In the genomic region with DNA sequence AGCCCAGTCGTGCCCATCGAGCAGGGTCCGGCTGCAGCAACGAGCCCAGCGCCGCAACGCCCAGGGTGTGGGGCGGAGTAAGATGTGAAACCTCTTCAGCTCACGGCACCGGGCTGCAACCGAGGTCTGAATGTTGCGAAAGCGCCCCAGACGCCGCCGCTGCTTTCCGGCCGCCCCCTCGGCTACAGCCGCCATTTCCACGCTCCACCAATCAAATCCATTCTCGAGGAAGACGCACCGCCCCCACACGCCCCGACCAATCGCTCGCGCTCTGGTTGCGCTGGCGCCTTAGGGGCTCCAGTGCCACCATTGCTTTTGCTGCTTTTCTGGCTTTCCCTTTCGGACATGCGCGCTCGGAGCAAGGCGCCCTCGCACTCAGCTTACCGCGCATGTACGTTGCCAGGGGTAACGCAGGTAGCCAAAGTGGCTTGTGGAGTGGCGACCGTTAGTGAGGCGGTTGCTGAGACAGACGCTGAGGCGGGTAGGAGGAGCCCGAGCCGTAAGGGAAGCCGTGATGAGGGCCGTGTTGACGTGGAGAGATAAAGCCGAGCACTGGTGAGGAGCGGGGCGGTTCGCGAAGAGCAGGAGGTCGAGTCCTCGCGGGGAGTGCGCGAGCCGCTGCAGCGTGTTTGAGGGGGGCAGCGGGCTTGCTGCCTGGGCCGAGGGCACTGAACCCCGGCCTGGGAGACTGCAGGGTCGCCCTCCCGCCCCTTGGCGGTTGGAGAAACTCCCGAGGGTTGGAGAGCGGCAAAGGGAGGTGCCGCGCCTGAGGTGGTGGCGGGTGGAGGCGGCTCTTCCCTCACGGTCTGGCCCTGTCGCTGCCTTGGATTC, we compare ENCODE assay signal across 8 cellular contexts. TPM values are rescaled to one million over a fixed set of nuclear protein-coding genes. Genes with fewer than 3 reads are reported as not detected.
DNase-seq lines count a peak whose midpoint lies in the region; ATAC-seq, FAIRE-seq and TF ChIP-seq lines count a peak whose summit lies in the region.

A gene with protein sequence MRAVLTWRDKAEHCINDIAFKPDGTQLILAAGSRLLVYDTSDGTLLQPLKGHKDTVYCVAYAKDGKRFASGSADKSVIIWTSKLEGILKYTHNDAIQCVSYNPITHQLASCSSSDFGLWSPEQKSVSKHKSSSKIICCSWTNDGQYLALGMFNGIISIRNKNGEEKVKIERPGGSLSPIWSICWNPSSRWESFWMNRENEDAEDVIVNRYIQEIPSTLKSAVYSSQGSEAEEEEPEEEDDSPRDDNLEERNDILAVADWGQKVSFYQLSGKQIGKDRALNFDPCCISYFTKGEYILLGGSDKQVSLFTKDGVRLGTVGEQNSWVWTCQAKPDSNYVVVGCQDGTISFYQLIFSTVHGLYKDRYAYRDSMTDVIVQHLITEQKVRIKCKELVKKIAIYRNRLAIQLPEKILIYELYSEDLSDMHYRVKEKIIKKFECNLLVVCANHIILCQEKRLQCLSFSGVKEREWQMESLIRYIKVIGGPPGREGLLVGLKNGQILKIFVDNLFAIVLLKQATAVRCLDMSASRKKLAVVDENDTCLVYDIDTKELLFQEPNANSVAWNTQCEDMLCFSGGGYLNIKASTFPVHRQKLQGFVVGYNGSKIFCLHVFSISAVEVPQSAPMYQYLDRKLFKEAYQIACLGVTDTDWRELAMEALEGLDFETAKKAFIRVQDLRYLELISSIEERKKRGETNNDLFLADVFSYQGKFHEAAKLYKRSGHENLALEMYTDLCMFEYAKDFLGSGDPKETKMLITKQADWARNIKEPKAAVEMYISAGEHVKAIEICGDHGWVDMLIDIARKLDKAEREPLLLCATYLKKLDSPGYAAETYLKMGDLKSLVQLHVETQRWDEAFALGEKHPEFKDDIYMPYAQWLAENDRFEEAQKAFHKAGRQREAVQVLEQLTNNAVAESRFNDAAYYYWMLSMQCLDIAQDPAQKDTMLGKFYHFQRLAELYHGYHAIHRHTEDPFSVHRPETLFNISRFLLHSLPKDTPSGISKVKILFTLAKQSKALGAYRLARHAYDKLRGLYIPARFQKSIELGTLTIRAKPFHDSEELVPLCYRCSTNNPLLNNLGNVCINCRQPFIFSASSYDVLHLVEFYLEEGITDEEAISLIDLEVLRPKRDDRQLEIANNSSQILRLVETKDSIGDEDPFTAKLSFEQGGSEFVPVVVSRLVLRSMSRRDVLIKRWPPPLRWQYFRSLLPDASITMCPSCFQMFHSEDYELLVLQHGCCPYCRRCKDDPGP (plus strand): TSS at position 408 of the 831 bp plus-strand sequence. CDS start 107 bp downstream, at position 515.
A gene (minus strand): TSS at position 132 of the 831 bp plus-strand sequence. CDS start 115 bp downstream, at position 17.

- peak within 1 kb of the TSS; percentile 90 for H4K91ac ChIP-seq in IMR-90 (ENCODE audit: insufficient read depth, low read depth, low read length)

- peaks cover 27 to 72% of the 10 kb centered on the region in 2 experiments for H3K79me1 ChIP-seq in IMR-90 (ENCODE audit: low read depth in 1 of 2, low read length in 2 of 2)

- H4K8ac ChIP-seq in IMR-90 (ENCODE audit: low read depth in 2 of 2, low read length in 2 of 2): peak within 1 kb of the TSS; percentile 64 to 85

- ATAC-seq in GM21528 (IDR thresholded peaks at IDR 0.05; ENCODE audit: low FRiP score, unreplicated experiment): peak; percentile 86
- ATAC-seq in IMR-90 (ENCODE audit: low read depth): peak; percentile 93

- H2BK20ac ChIP-seq in IMR-90 (ENCODE audit: low read depth, low read length): peak within 1 kb of the TSS; percentile 61; the same call in 1 of the 2 replicates

- dilution Hi-C loops in IMR-90 (cut with HindIII; ENCODE audit: low sequenced_read_pairs, unreplicated experiment): no loop called here
- dilution Hi-C loops in endothelial cell of umbilical vein (cut with MboI; ENCODE audit: extremely low pct_ligation_motif_present, low sequenced_read_pairs): no loop called here

- H3K9me1 ChIP-seq in IMR-90 (ENCODE audit: insufficient read depth, low read length) (peaks cover 6% of the 10 kb centered on the region; the same call in 1 of the 2 replicates), endothelial cell of umbilical vein (replicated peaks; ENCODE audit: control insufficient read depth, extremely low read depth, insufficient read depth, low read length) (no peaks in the 10 kb centered on the region)

- H2AFZ ChIP-seq in IMR-90 (replicated peaks; ENCODE audit: low read length, poor library complexity) (peak within 1 kb of the TSS; percentile 97), endothelial cell of umbilical vein (ENCODE audit: low read depth, low read length) (peak within 1 kb of the TSS; percentile 83)

- POLR2A ChIA-PET in IMR-90 (lab: Charles Lee; ENCODE audit: unreplicated experiment) (interaction anchor here (0.5 to 0.8 kb wide), 5 partner anchors 11 to 444 kb away, joined by 3 to 8 read pairs (median 3); a partner anchor contains a TSS), endothelial cell of umbilical vein (lab: Charles Lee) (interaction anchor here (0.7 to 1.3 kb wide), 6 partner anchors 11 to 154 kb away, joined by 3 to 7 read pairs (median 3); a partner anchor contains a TSS)

- DNase-seq in DMS 273 treated with DMSO at 0.1 percent for 48 hours (lab: John Stamatoyannopoulos, UW): peak; percentile 99
- peak; percentile 100 for DNase-seq in IMR-90
- peak; percentile 99 for DNase-seq in OCI-M1 (lab: John Stamatoyannopoulos, UW)
- DNase-seq in activated T-cell treated with anti-CD3 and anti-CD28 coated beads for 24 hours (ENCODE audit: low read depth): peak; percentile 98
- DNase-seq in endothelial cell of umbilical vein (ENCODE audit: low read depth, low spot score): peak; percentile 100
- DNase-seq in midbrain (lab: John Stamatoyannopoulos, UW): peak; percentile 99
- DNase-seq in stimulated activated CD8-positive, alpha-beta memory T cell treated with anti-CD3 and anti-CD28 coated beads, Interleukin-2, amount 100 ng/mL, for 1 hour (ENCODE audit: low read depth in 2 of 2): peak; percentile 94 to 98

- no peaks in the 10 kb centered on the region for H3K9me3 ChIP-seq in IMR-90 (ENCODE audit: control insufficient read depth, insufficient read depth, low read length)
- H3K9me3 ChIP-seq in endothelial cell of umbilical vein (replicated peaks; ENCODE audit: control insufficient read depth, insufficient read depth, low read length): no peaks in the 10 kb centered on the region

- 1% methylated on average over 39 of the region's 77 CpGs; no CpG with 5 or more reads in 1 of the 2 experiments for WGBS in IMR-90 (ENCODE audit: extremely low coverage in 2 of 2, insufficient read length in 1 of 2), 2 experiments

- H3K36me3 ChIP-seq in IMR-90 (ENCODE audit: control insufficient read depth, insufficient read depth, low read length) (peaks cover 8% of the 10 kb centered on the region), endothelial cell of umbilical vein (ENCODE audit: control insufficient read depth in 2 of 2, extremely low read depth in 1 of 2, insufficient read depth in 2 of 2, low read length in 2 of 2) (peaks cover 0 to 5% of the 10 kb centered on the region in 2 experiments)

- intact Hi-C loops in IMR-90 (cut with micrococcal nuclease): loop anchor here (2.0 to 5.0 kb wide), 5 partner anchors 47 to 387 kb away; no protein-coding TSS in a partner anchor
- intact Hi-C loops in endothelial cell of umbilical vein (cut with micrococcal nuclease): loop anchor here (1.0 to 2.0 kb wide), 6 partner anchors 12 to 184 kb away; a partner anchor contains a TSS

- H3K4ac ChIP-seq in IMR-90 (ENCODE audit: low read depth, low read length): peak within 1 kb of the TSS; percentile 92

- peak; percentile 94 for FAIRE-seq in endothelial cell of umbilical vein (lab: Jason Lieb, UNC)

- no TSS peak for BruUV-seq in IMR-90 (replicated peaks; lab: Mats Ljungman, UMichigan)
- BruUV-seq in endothelial cell of umbilical vein (replicated peaks; lab: Mats Ljungman, UMichigan): no TSS peak

- H3K79me2 ChIP-seq in endothelial cell of umbilical vein (ENCODE audit: control insufficient read depth, insufficient read depth, low read length): peaks cover 30% of the 10 kb centered on the region

- H3K56ac ChIP-seq in IMR-90 (ENCODE audit: extremely low read depth, insufficient read depth, low read length): peak within 1 kb of the TSS; percentile 83

- H3K23ac ChIP-seq in IMR-90 (ENCODE audit: low read depth, low read length): peak within 1 kb of the TSS; percentile 97

- H3K4me2 ChIP-seq in IMR-90 (ENCODE audit: low read depth, low read length): peak within 1 kb of the TSS; percentile 80
- H3K4me2 ChIP-seq in endothelial cell of umbilical vein (ENCODE audit: insufficient read depth, low read length): peak within 1 kb of the TSS; percentile 88

- H3K18ac ChIP-seq in IMR-90 (ENCODE audit: low read depth, low read length): peak within 1 kb of the TSS; percentile 62

- H3K14ac ChIP-seq in IMR-90 (replicated peaks; ENCODE audit: low read depth, low read length): peak within 1 kb of the TSS; percentile 88

- H3K27ac ChIP-seq in IMR-90 (ENCODE audit: insufficient read depth, low read length) (peak within 1 kb of the TSS; percentile 82), endothelial cell of umbilical vein (ENCODE audit: insufficient read depth, low read depth, low read length) (peak within 1 kb of the TSS; percentile 75)

- peak within 1 kb of the TSS; percentile 83; the same call in 2 of the 3 replicates for H2BK15ac ChIP-seq in IMR-90 (ENCODE audit: low read depth, low read length)

- peak within 1 kb of the TSS; percentile 92 for H2BK5ac ChIP-seq in IMR-90 (ENCODE audit: low read depth, low read length, poor library complexity, severe bottlenecking)

- peak within 1 kb of the TSS; percentile 68 for H3K4me3 ChIP-seq in IMR-90 (ENCODE audit: insufficient read depth, low read depth, low read length)
- H3K4me3 ChIP-seq in endothelial cell of umbilical vein (replicated peaks in 1 of 3; ENCODE audit: insufficient read depth in 1 of 3, low read depth in 1 of 3, low read length in 3 of 3): peak within 1 kb of the TSS; percentile 70 to 81 (median 72)

- H2AK9ac ChIP-seq in IMR-90 (replicated peaks; ENCODE audit: low read depth, low read length, poor library complexity): peak within 1 kb of the TSS; percentile 95

- peak within 1 kb of the TSS; percentile 95 for H3K9ac ChIP-seq in IMR-90 (ENCODE audit: low read depth, low read length)
- peak within 1 kb of the TSS; percentile 86 for H3K9ac ChIP-seq in endothelial cell of umbilical vein (replicated peaks; ENCODE audit: extremely low read depth, insufficient read depth, low read length)

- H3K4me1 ChIP-seq in IMR-90 (ENCODE audit: control insufficient read depth, insufficient read depth, low read length) (peaks cover 4% of the 10 kb centered on the region), endothelial cell of umbilical vein (ENCODE audit: control insufficient read depth, extremely low read depth, insufficient read depth, low read length) (peaks cover 44% of the 10 kb centered on the region)

- TF ChIP-seq RAD21 in IMR-90 (IDR thresholded peaks at IDR 0.05; ENCODE audit: low read length): no peak; the same call in 1 of the 2 replicates

- CTCF ChIA-PET in IMR-90 (lab: Yijun Ruan, JAX) (interaction anchor here (1.8 kb wide), 1 partner anchor 57 kb away, joined by 6 read pairs; no protein-coding TSS in a partner anchor), endothelial cell of umbilical vein (lab: Charles Lee) (interaction anchor here (0.9 to 2.7 kb wide), 6 partner anchors 12 to 385 kb away, joined by 3 to 14 read pairs (median 5); a partner anchor contains a TSS)

- H2AK5ac ChIP-seq in IMR-90 (ENCODE audit: low read depth, low read length): peak within 1 kb of the TSS; percentile 71

- no peaks in the 10 kb centered on the region for H4K20me1 ChIP-seq in IMR-90 (ENCODE audit: insufficient read depth, low read length)
- H4K20me1 ChIP-seq in endothelial cell of umbilical vein (replicated peaks; ENCODE audit: control insufficient read depth, extremely low read depth, insufficient read depth, low read length): no peaks in the 10 kb centered on the region

- H3K27me3 ChIP-seq in IMR-90 (ENCODE audit: control insufficient read depth, insufficient read depth, low read length) (no peaks in the 10 kb centered on the region), endothelial cell of umbilical vein (ENCODE audit: control insufficient read depth in 2 of 2, insufficient read depth in 2 of 2, low read length in 2 of 2) (no peaks in the 10 kb centered on the region)

- H2BK120ac ChIP-seq in IMR-90 (ENCODE audit: low read depth, low read length): peak within 1 kb of the TSS; percentile 88

- in situ Hi-C loops in IMR-90 (cut with MboI; ENCODE audit: low sequenced_read_pairs): no loop called here

- H4K5ac ChIP-seq in IMR-90 (ENCODE audit: low read depth, low read length): peak within 1 kb of the TSS; percentile 60; the same call in 1 of the 2 replicates

- TF ChIP-seq CTCF in IMR-90 (conservative IDR thresholded peaks at IDR 0.05; ENCODE audit: low read depth, low read length) (no peak), endothelial cell of umbilical vein (IDR thresholded peaks at IDR 0.05; ENCODE audit: extremely low read depth in 1 of 2, insufficient read depth in 1 of 2, low read depth in 1 of 2, low read length in 2 of 2) (no peak)

- TF ChIP-seq POLR2A in IMR-90 (IDR thresholded peaks at IDR 0.05; ENCODE audit: low read depth, low read length) (peak; percentile 77), endothelial cell of umbilical vein (IDR thresholded peaks at IDR 0.05; ENCODE audit: low read depth, low read length) (peak; percentile 79)

RNA-seq across cellular contexts. Expression of the first gene that starts in this region (rescaled TPM):
- total RNA-seq in IMR-90 (2012; rRNA removed) (27.2 and 28.0 TPM in 2 replicates), endothelial cell of umbilical vein (36.6 and 41.7 TPM in 2 replicates)
- polyA plus RNA-seq in IMR-90 (2012; rRNA removed) (16.8 and 17.1 TPM in 2 replicates), endothelial cell of umbilical vein (38.4 and 44.3 TPM in 2 replicates)
- 12.3 and 16.3 TPM in 2 replicates for polyA plus RNA-seq in IMR-90 (2012; cell fraction: cytosol; rRNA removed)
- polyA plus RNA-seq in IMR-90 (2012; cell fraction: nucleus; rRNA removed; ENCODE audit: low replicate concordance): 63.8 and 113 TPM in 2 replicates
- polyA plus RNA-seq in endothelial cell of umbilical vein (2011; cell fraction: cytosol; rRNA removed): 26.1 and 28.0 TPM in 2 replicates
- polyA plus RNA-seq in endothelial cell of umbilical vein (2011; cell fraction: nucleus; rRNA removed): 105 and 116 TPM in 2 replicates
- 18.0 and 23.9 TPM in 2 replicates for polyA plus RNA-seq in endothelial cell of umbilical vein (2012)
- polyA minus RNA-seq in endothelial cell of umbilical vein: 67.1 and 91.1 TPM in 2 replicates
- polyA minus RNA-seq in endothelial cell of umbilical vein (2011; cell fraction: cytosol; rRNA and poly(A)+ RNA removed): 9.4 TPM
- 56.9 and 73.7 TPM in 2 replicates for polyA minus RNA-seq in endothelial cell of umbilical vein (2011; cell fraction: nucleus; rRNA and poly(A)+ RNA removed)

RNA-seq across cellular contexts. Expression of the second gene that starts in this region (rescaled TPM):
- total RNA-seq in IMR-90 (2012; rRNA removed): 13.8 and 22.2 TPM in 2 replicates
- polyA plus RNA-seq in IMR-90 (2012; rRNA removed): 14.9 and 15.0 TPM in 2 replicates
- polyA plus RNA-seq in IMR-90 (2012; cell fraction: cytosol; rRNA removed): 6.9 and 10.6 TPM in 2 replicates
- 30.3 and 65.5 TPM in 2 replicates for polyA plus RNA-seq in IMR-90 (2012; cell fraction: nucleus; rRNA removed; ENCODE audit: low replicate concordance)
- total RNA-seq in endothelial cell of umbilical vein: 33.2 and 39.5 TPM in 2 replicates
- polyA plus RNA-seq in endothelial cell of umbilical vein: 11.0 and 17.4 TPM in 2 replicates
- 19.7 and 19.8 TPM in 2 replicates for polyA plus RNA-seq in endothelial cell of umbilical vein (2011; cell fraction: cytosol; rRNA removed)
- 54.2 and 68.8 TPM in 2 replicates for polyA plus RNA-seq in endothelial cell of umbilical vein (2011; cell fraction: nucleus; rRNA removed)
- polyA plus RNA-seq in endothelial cell of umbilical vein (2012): 16.1 and 22.9 TPM in 2 replicates
- 14.0 and 16.5 TPM in 2 replicates for polyA minus RNA-seq in endothelial cell of umbilical vein
- polyA minus RNA-seq in endothelial cell of umbilical vein (2011; cell fraction: cytosol; rRNA and poly(A)+ RNA removed): 28.5 TPM
- polyA minus RNA-seq in endothelial cell of umbilical vein (2011; cell fraction: nucleus; rRNA and poly(A)+ RNA removed): 35.0 and 41.0 TPM in 2 replicates

Comparison
In these comparisons a context has a peak if more than half of its experiments do, and no peak if none do; other contexts are left out.
1. Peak in every context shown above with its lines: DNase-seq, ATAC-seq, H3K4me3 ChIP-seq and H3K27ac ChIP-seq.